ENCODE assay signal across 24 cellular contexts in genomic region chr17:79088997-79089328, GRCh38. TPM values are rescaled to one million over a fixed set of nuclear protein-coding genes. Genes with fewer than 3 reads are reported as not detected.
DNase-seq lines count a peak whose midpoint lies in the region; ATAC-seq, FAIRE-seq and TF ChIP-seq lines count a peak whose summit lies in the region.
"Had no signal": no experiment of that assay in that cellular context is flagged by ENCODE, and none has a peak within 500 bp of the region (broad histone marks: within the 10 kb centered on the region; RNA-seq: fewer than 3 reads in every experiment).

No MANE protein-coding gene starts in this region.

- H3K4ac ChIP-seq in IMR-90 (ENCODE audit: low read depth, low read length), result no peak overlapping the region
- no peak overlapping the region for H3K4ac ChIP-seq in H1 (replicated peaks; ENCODE audit: insufficient read length, low read depth, low read length)

- H3K4me3 Mint-ChIP-seq in activated CD4-positive, alpha-beta T cell treated with anti-CD3 and anti-CD28 coated beads, Interleukin-2, amount 10 ng/mL, durations not matched to agents 7 days and 5 days, result no peak overlapping the region
- H3K4me3 Mint-ChIP-seq: CD14-positive monocyte; CD4-positive, alpha-beta memory T cell; CD4-positive, CD25-positive, alpha-beta regulatory T cell; CD8-positive, alpha-beta memory T cell had no signal

- peaks cover 4% of the 10 kb centered on the region for H3K27me3 Mint-ChIP-seq in activated CD4-positive, alpha-beta T cell treated with anti-CD3 and anti-CD28 coated beads, Interleukin-2, amount 10 ng/mL, durations not matched to agents 7 days and 5 days
- H3K27me3 Mint-ChIP-seq: CD4-positive, CD25-positive, alpha-beta regulatory T cell had no signal

- H3K79me2 ChIP-seq in H1 (ENCODE audit: control insufficient read depth in 1 of 2, insufficient read depth in 2 of 2, low read length in 2 of 2) (no peaks in the 10 kb centered on the region), osteoblast (ENCODE audit: insufficient read depth, low read length) (no peaks in the 10 kb centered on the region)

- in situ Hi-C loops in IMR-90 (cut with MboI; ENCODE audit: low sequenced_read_pairs), result loop anchor here (10.0 to 25.0 kb wide), 2 partner anchors 306 to 623 kb away; no protein-coding TSS in a partner anchor

- TF ChIP-seq EP300 in H1 (IDR thresholded peaks at IDR 0.05; ENCODE audit: borderline replicate concordance in 1 of 2, low read depth in 2 of 2, low read length in 2 of 2), result no peak

- FAIRE-seq in H1 (lab: Jason Lieb, UNC), result no peak
- FAIRE-seq: A204.1, D721Med, G401.6, GM12891, GM19239 had no signal

- TF ChIP-seq CTCF in IMR-90 (conservative IDR thresholded peaks at IDR 0.05; ENCODE audit: low read depth, low read length) (no peak), RWPE1 (conservative IDR thresholded peaks at IDR 0.05; ENCODE audit: low read depth) (no peak), H1 (IDR thresholded peaks at IDR 0.05; ENCODE audit: control extremely low read depth in 1 of 3, insufficient read depth in 1 of 3, low read depth in 1 of 3, low read length in 3 of 3) (no peak), osteoblast (IDR thresholded peaks at IDR 0.05; ENCODE audit: extremely low read depth, low read depth, low read length) (no peak)

- no peak for ATAC-seq in IMR-90 (ENCODE audit: low read depth)

- H3K27ac ChIP-seq in IMR-90 (ENCODE audit: insufficient read depth, low read length), result no peak overlapping the region
- peak overlapping the region; percentile 61; the same call in 1 of the 2 replicates for H3K27ac ChIP-seq in RWPE1
- no peak overlapping the region for H3K27ac ChIP-seq in H1 (ENCODE audit: low read depth, low read length)
- H3K27ac ChIP-seq in osteoblast (ENCODE audit: low read depth, low read length), result no peak overlapping the region
- H3K27ac ChIP-seq: BLaER1 had no signal

- H2BK15ac ChIP-seq in IMR-90 (ENCODE audit: low read depth, low read length), result no peak overlapping the region
- H2BK15ac ChIP-seq in H1 (ENCODE audit: low read length), result no peak overlapping the region

- H3K4me3 ChIP-seq in IMR-90 (ENCODE audit: insufficient read depth, low read depth, low read length) (no peak overlapping the region), H1 (ENCODE audit: extremely low read depth in 1 of 4, insufficient read depth in 2 of 4, low read depth in 3 of 4, low read length in 4 of 4) (no peak overlapping the region), osteoblast (ENCODE audit: insufficient read depth, low read length) (no peak overlapping the region)
- H3K4me3 ChIP-seq: BLaER1 had no signal

- H3K4me1 Mint-ChIP-seq in activated CD4-positive, alpha-beta T cell treated with anti-CD3 and anti-CD28 coated beads, Interleukin-2, amount 10 ng/mL, durations not matched to agents 7 days and 5 days, result peaks cover 10% of the 10 kb centered on the region
- H3K4me1 Mint-ChIP-seq: CD14-positive monocyte had no signal

- H4K20me1 ChIP-seq in IMR-90 (ENCODE audit: insufficient read depth, low read length) (peaks cover 5% of the 10 kb centered on the region; the same call in 1 of the 2 replicates), H1 (replicated peaks in 1 of 2; ENCODE audit: control insufficient read depth in 1 of 2, insufficient read depth in 2 of 2, low read length in 2 of 2) (peaks cover 3 to 10% of the 10 kb centered on the region in 2 experiments), osteoblast (ENCODE audit: insufficient read depth, low read length) (peaks cover 17% of the 10 kb centered on the region)

- no peaks in the 10 kb centered on the region for H3K23me2 ChIP-seq in H1 (ENCODE audit: low read depth, low read length)

- H2BK12ac ChIP-seq in H1 (ENCODE audit: low read depth, low read length), result no peak overlapping the region

- H3K4me1 ChIP-seq in IMR-90 (ENCODE audit: control insufficient read depth, insufficient read depth, low read length), result no peaks in the 10 kb centered on the region
- no peaks in the 10 kb centered on the region for H3K4me1 ChIP-seq in H1 (replicated peaks in 1 of 4; ENCODE audit: control insufficient read depth in 3 of 4, insufficient read depth in 4 of 4, low read length in 3 of 4)
- H3K4me1 ChIP-seq in osteoblast (ENCODE audit: insufficient read depth, low read length), result no peaks in the 10 kb centered on the region
- H3K4me1 ChIP-seq: BE2C, Caco-2 had no signal

- no peak overlapping the region for H2AK5ac ChIP-seq in IMR-90 (ENCODE audit: low read depth, low read length)
- no peak overlapping the region for H2AK5ac ChIP-seq in H1 (ENCODE audit: low read depth, low read length)

- no peak overlapping the region for H4K5ac ChIP-seq in IMR-90 (ENCODE audit: low read depth, low read length)
- no peak overlapping the region for H4K5ac ChIP-seq in H1 (ENCODE audit: insufficient read length, low read depth, low read length)

- H3K9me3 Mint-ChIP-seq in activated CD4-positive, alpha-beta T cell treated with anti-CD3 and anti-CD28 coated beads, Interleukin-2, amount 10 ng/mL, durations not matched to agents 7 days and 5 days, result no peaks in the 10 kb centered on the region
- H3K9me3 Mint-ChIP-seq: CD14-positive monocyte; CD8-positive, alpha-beta memory T cell had no signal

- H2BK20ac ChIP-seq in IMR-90 (ENCODE audit: low read depth, low read length) (no peak overlapping the region), H1 (ENCODE audit: low read length) (no peak overlapping the region)

- no peak overlapping the region for H2BK5ac ChIP-seq in IMR-90 (ENCODE audit: low read depth, low read length, poor library complexity, severe bottlenecking)
- no peak overlapping the region for H2BK5ac ChIP-seq in H1 (ENCODE audit: low read depth, low read length)

- H3K23ac ChIP-seq in IMR-90 (ENCODE audit: low read depth, low read length) (no peak overlapping the region), H1 (ENCODE audit: insufficient read length) (no peak overlapping the region)

- H2AK9ac ChIP-seq in IMR-90 (replicated peaks; ENCODE audit: low read depth, low read length, poor library complexity), result no peak overlapping the region

- dilution Hi-C loops in IMR-90 (cut with HindIII; ENCODE audit: low sequenced_read_pairs, unreplicated experiment), result no loop called here

- no peak overlapping the region for H3K4me2 ChIP-seq in IMR-90 (ENCODE audit: low read depth, low read length)
- H3K4me2 ChIP-seq in H1 (ENCODE audit: insufficient read depth in 1 of 2, low read depth in 2 of 2, low read length in 2 of 2), result no peak overlapping the region
- no peak overlapping the region for H3K4me2 ChIP-seq in osteoblast (ENCODE audit: insufficient read depth, low read length)
- H3K4me2 ChIP-seq: BLaER1 had no signal

- H3K27ac Mint-ChIP-seq in activated CD4-positive, alpha-beta T cell treated with anti-CD3 and anti-CD28 coated beads, Interleukin-2, amount 10 ng/mL, durations not matched to agents 7 days and 5 days, result no peak overlapping the region
- H3K27ac Mint-ChIP-seq: CD4-positive, alpha-beta memory T cell; CD4-positive, CD25-positive, alpha-beta regulatory T cell; CD8-positive, alpha-beta memory T cell had no signal

- peaks cover 2% of the 10 kb centered on the region for H3K27me3 ChIP-seq in IMR-90 (ENCODE audit: control insufficient read depth, insufficient read depth, low read length)
- H3K27me3 ChIP-seq in H1 (replicated peaks in 1 of 4; ENCODE audit: control insufficient read depth in 3 of 4, extremely low read depth in 1 of 4, insufficient read depth in 3 of 4, low read length in 3 of 4), result no peaks in the 10 kb centered on the region
- peaks cover 16% of the 10 kb centered on the region for H3K27me3 ChIP-seq in osteoblast (ENCODE audit: insufficient read depth, low read length)

- BruUV-seq in IMR-90 (replicated peaks; lab: Mats Ljungman, UMichigan), result no TSS peak

- no peak overlapping the region for H3K56ac ChIP-seq in IMR-90 (ENCODE audit: extremely low read depth, insufficient read depth, low read length)
- no peak overlapping the region for H3K56ac ChIP-seq in H1 (replicated peaks; ENCODE audit: insufficient read length, low read depth, low read length)

- H3K14ac ChIP-seq in IMR-90 (replicated peaks; ENCODE audit: low read depth, low read length), result no peak overlapping the region
- H3K14ac ChIP-seq in H1 (ENCODE audit: insufficient read length), result no peak overlapping the region

- H3K36me3 Mint-ChIP-seq in activated CD4-positive, alpha-beta T cell treated with anti-CD3 and anti-CD28 coated beads, Interleukin-2, amount 10 ng/mL, durations not matched to agents 7 days and 5 days (ENCODE audit: low read depth), result no peaks in the 10 kb centered on the region
- H3K36me3 Mint-ChIP-seq: CD4-positive, CD25-positive, alpha-beta regulatory T cell had no signal

- H4K8ac ChIP-seq in IMR-90 (ENCODE audit: low read depth in 2 of 2, low read length in 2 of 2), result no peak overlapping the region
- peak overlapping the region; percentile 45; the same call in 1 of the 2 replicates for H4K8ac ChIP-seq in H1 (ENCODE audit: extremely low read depth, insufficient read depth, low read length)

- TF ChIP-seq POLR2A in IMR-90 (IDR thresholded peaks at IDR 0.05; ENCODE audit: low read depth, low read length) (no peak), H1 (IDR thresholded peaks at IDR 0.05; ENCODE audit: control extremely low read depth in 1 of 2, low read depth in 2 of 2, low read length in 2 of 2) (no peak)

- CTCF ChIA-PET in IMR-90 (lab: Yijun Ruan, JAX) (interaction anchor here (0.9 to 1.3 kb wide), 2 partner anchors 43 to 304 kb away, joined by 3 read pairs; no protein-coding TSS in a partner anchor), RWPE1 (lab: Yijun Ruan, JAX) (interaction anchor here (0.6 to 4.0 kb wide), 4 partner anchors 43 to 322 kb away, joined by 4 to 70 read pairs (median 4); no protein-coding TSS in a partner anchor), H1 (lab: Charles Lee; ENCODE audit: partially characterized antibody) (interaction anchor here (0.7 to 11.5 kb wide), 20 partner anchors 9 to 561 kb away, joined by 3 to 291 read pairs (median 8); no protein-coding TSS in a partner anchor)
- CTCF ChIA-PET in activated CD4-positive, alpha-beta T cell treated with anti-CD3 and anti-CD28 coated beads, Interleukin-2, amount 10 ng/mL, durations not matched to agents 7 days and 5 days (lab: Charles Lee), result interaction anchor here (0.6 to 1.2 kb wide), 3 partner anchors 9 to 296 kb away, joined by 3 to 5 read pairs (median 4); no protein-coding TSS in a partner anchor

- H3K9me3 ChIP-seq in IMR-90 (ENCODE audit: control insufficient read depth, insufficient read depth, low read length) (no peaks in the 10 kb centered on the region), H1 (ENCODE audit: insufficient read depth in 2 of 2, low read depth in 1 of 2, low read length in 1 of 2) (no peaks in the 10 kb centered on the region), osteoblast (ENCODE audit: low read depth, low read length) (no peaks in the 10 kb centered on the region)
- H3K9me3 ChIP-seq: BE2C, BLaER1, Caco-2 had no signal

- H3K9ac ChIP-seq in IMR-90 (ENCODE audit: low read depth, low read length), result no peak overlapping the region
- H3K9ac ChIP-seq in H1 (replicated peaks in 1 of 4; ENCODE audit: extremely low read depth in 1 of 4, low read depth in 3 of 4, low read length in 3 of 4), result no peak overlapping the region
- H3K9ac ChIP-seq: BLaER1 had no signal

- TF ChIP-seq RAD21 in IMR-90 (IDR thresholded peaks at IDR 0.05; ENCODE audit: low read length) (no peak), H1 (IDR thresholded peaks at IDR 0.05 in 1 of 2, conservative IDR thresholded peaks at IDR 0.05 in 1 of 2; ENCODE audit: low read depth in 2 of 2, low read length in 2 of 2) (no peak)

- no peaks in the 10 kb centered on the region for H3K9me1 ChIP-seq in IMR-90 (ENCODE audit: insufficient read depth, low read length)

- H3K36me3 ChIP-seq in IMR-90 (ENCODE audit: control insufficient read depth, insufficient read depth, low read length), result peaks cover 6% of the 10 kb centered on the region; the same call in 1 of the 2 replicates
- H3K36me3 ChIP-seq in H1 (ENCODE audit: control insufficient read depth in 2 of 4, insufficient read depth in 4 of 4, low read length in 3 of 4), result peaks cover 0 to 6% (median 0%) of the 10 kb centered on the region in 4 experiments; a peak in 2 of 8 replicates
- peaks cover under 1% of the 10 kb centered on the region for H3K36me3 ChIP-seq in osteoblast (ENCODE audit: insufficient read depth, low read length)
- H3K36me3 ChIP-seq: BE2C had no signal

- DNase-seq in IMR-90 (no peak), RWPE1 (ENCODE audit: low spot score) (no peak), H1 (ENCODE audit: low read depth in 1 of 2, low spot score in 2 of 2) (no peak), osteoblast (ENCODE audit: insufficient read length, low spot score, missing footprints) (peak; percentile 46), cortex of kidney (lab: John Stamatoyannopoulos, UW) (no peak), COLO668 (lab: John Stamatoyannopoulos, UW; ENCODE audit: unreplicated experiment) (no peak)
- no peak for DNase-seq in activated CD4-positive, alpha-beta T cell treated with anti-CD3 and anti-CD28 coated beads, Interleukin-2, amount 10 ng/mL, durations not matched to agents 7 days and 5 days
- DNase-seq: 8988T; ACHN; BE2C; Caco-2; Calu3; CD4-positive, alpha-beta memory T cell; CD4-positive, CD25-positive, alpha-beta regulatory T cell; CD8-positive, alpha-beta memory T cell; DMS79 treated with DMSO at 0.1 percent for 48 hours; GF-D8 had no signal

- intact Hi-C loops in IMR-90 (cut with micrococcal nuclease), result no loop called here

- H4K91ac ChIP-seq in IMR-90 (ENCODE audit: insufficient read depth, low read depth, low read length) (no peak overlapping the region), H1 (replicated peaks; ENCODE audit: insufficient read length, low read length) (no peak overlapping the region)

- WGBS in IMR-90 (ENCODE audit: extremely low coverage in 2 of 2, insufficient read length in 1 of 2), 2 experiments, result 100% methylated on average over 3 of the region's 8 CpGs; no CpG with 5 or more reads in 1 of the 2 experiments
- 78% methylated on average over 8 of the region's 8 CpGs; no CpG with 5 or more reads in 1 of the 2 experiments for whole genome bisulfite sequencing in H1 (ENCODE audit: extremely low coverage in 1 of 2, insufficient coverage in 1 of 2, insufficient read length in 1 of 2, insufficient replicate concordance in 2 of 2, low coverage in 1 of 2, low lambda C conversion rate in 2 of 2, missing lambda C conversion rate in 1 of 2), 2 experiments

- H2BK120ac ChIP-seq in IMR-90 (ENCODE audit: low read depth, low read length) (no peak overlapping the region), H1 (replicated peaks; ENCODE audit: low read depth, low read length) (no peak overlapping the region)

- peak overlapping the region; percentile 43 for H2AFZ ChIP-seq in IMR-90 (replicated peaks; ENCODE audit: low read length, poor library complexity)
- H2AFZ ChIP-seq in H1 (ENCODE audit: low read length), result no peak overlapping the region
- H2AFZ ChIP-seq in osteoblast (ENCODE audit: low read length), result no peak overlapping the region

- H3K18ac ChIP-seq in IMR-90 (ENCODE audit: low read depth, low read length), result no peak overlapping the region
- no peak overlapping the region for H3K18ac ChIP-seq in H1 (ENCODE audit: extremely low read depth, low read length)

- POLR2A ChIA-PET in IMR-90 (lab: Charles Lee; ENCODE audit: unreplicated experiment), result no interaction called here
- POLR2A ChIA-PET in RWPE1 (lab: Yijun Ruan, JAX; ENCODE audit: low non-redundant PET), result no interaction called here
- POLR2A ChIA-PET in H1 (lab: Charles Lee; ENCODE audit: partially characterized antibody), result interaction anchor here (0.6 to 0.8 kb wide), 2 partner anchors 103 to 602 kb away, joined by 3 read pairs; no protein-coding TSS in a partner anchor
- POLR2A ChIA-PET in activated CD4-positive, alpha-beta T cell treated with anti-CD3 and anti-CD28 coated beads, Interleukin-2, amount 10 ng/mL, durations not matched to agents 7 days and 5 days (lab: Charles Lee), result no interaction called here

- H3K79me1 ChIP-seq in IMR-90 (ENCODE audit: low read depth in 1 of 2, low read length in 2 of 2), result no peaks in the 10 kb centered on the region
- no peaks in the 10 kb centered on the region for H3K79me1 ChIP-seq in H1 (ENCODE audit: low read depth, low read length)

RNA-seq across cellular contexts. Expression of gene ENGASE, which starts 14.3 kb away (rescaled TPM):
- total RNA-seq in IMR-90 (2012; rRNA removed) (2.5 and 3.9 TPM in 2 replicates), osteoblast (11.8 and 14.5 TPM in 2 replicates)
- polyA plus RNA-seq in IMR-90 (2012; rRNA removed) (10.4 and 12.1 TPM in 2 replicates), H1 (2011; rRNA removed) (9.3 and 18.8 TPM in 2 replicates)
- 5.4 and 8.9 TPM in 2 replicates for polyA plus RNA-seq in IMR-90 (2012; cell fraction: cytosol; rRNA removed)
- 108 and 158 TPM in 2 replicates for polyA plus RNA-seq in IMR-90 (2012; cell fraction: nucleus; rRNA removed; ENCODE audit: low replicate concordance)
- 30.6 and 36.1 TPM in 2 replicates for total RNA-seq in H1 (2021; fragmentation: NEBNext Ultra II Directional; extraction: Animal tissue kit (Norgen Biotek cat#: 25700))
- 22.9 TPM for polyA plus RNA-seq in H1 (2011; cell fraction: cytosol; rRNA removed)
- polyA plus RNA-seq in H1 (2011; cell fraction: nucleus; rRNA removed), result 218 TPM
- 18.7 to 30.4 TPM (median 25.2 TPM) in 4 replicates for polyA plus RNA-seq in H1 (2012, experiment 1 of 2)
- 8.1 TPM for polyA plus RNA-seq in H1 (2012, experiment 2 of 2)
- polyA plus RNA-seq in H1 (2013, experiment 1 of 2), result 13.4 TPM
- polyA plus RNA-seq in H1 (2013, experiment 2 of 2), result 12.1 TPM
- 9.8 and 10.3 TPM in 2 replicates for polyA minus RNA-seq in H1 (2011; rRNA and poly(A)+ RNA removed)
- 17.5 TPM for polyA minus RNA-seq in H1 (2011; cell fraction: cytosol; rRNA and poly(A)+ RNA removed)
- 28.1 TPM for polyA minus RNA-seq in H1 (2011; cell fraction: nucleus; rRNA and poly(A)+ RNA removed)
- 10 to 100 TPM; 30.8 to 36.1 TPM for total RNA-seq in activated CD4-positive, alpha-beta T cell treated with anti-CD3 and anti-CD28 coated beads, Interleukin-2, amount 10 ng/mL, durations not matched to agents 7 days and 5 days
